ENCODE assay signal across 9 cellular contexts in genomic region chr14:54489731-54490447, GRCh38. TPM values are rescaled to one million over a fixed set of nuclear protein-coding genes. Genes with fewer than 3 reads are reported as not detected.
DNase-seq lines count a peak whose midpoint lies in the region; ATAC-seq and TF ChIP-seq lines count a peak whose summit lies in the region.
"Had no signal": no experiment of that assay in that cellular context is flagged by ENCODE, and none has a peak within 500 bp of the region (broad histone marks: within the 10 kb centered on the region; RNA-seq: fewer than 3 reads in every experiment).

No MANE protein-coding gene starts in this region.

- H3K36me3 Mint-ChIP-seq in stimulated activated naive B cell treated with anti-CD40 and anti-IgM and Interleukin-4, amounts not matched to agents 10 μg/mL and 1 μg/mL and 100 μg/mL, for 72 hours = peaks cover 13 to 20% of the 10 kb centered on the region in 2 donors

- H3K27ac Mint-ChIP-seq in stimulated activated naive B cell treated with anti-CD40 and anti-IgM and Interleukin-4, amounts not matched to agents 10 μg/mL and 1 μg/mL and 100 μg/mL, for 72 hours = peak overlapping the region; percentile 94

- no peaks in the 10 kb centered on the region for H3K9me3 ChIP-seq in WERI-Rb-1 (ENCODE audit: severe bottlenecking)
- H3K9me3 ChIP-seq in right cardiac atrium (ENCODE audit: control insufficient read depth, low read length) = no peaks in the 10 kb centered on the region
- H3K9me3 ChIP-seq in left lung = no peaks in the 10 kb centered on the region

- H3K4me1 ChIP-seq in right cardiac atrium (ENCODE audit: control insufficient read depth, insufficient read depth, low read length) (peaks cover 2% of the 10 kb centered on the region), left lung (peaks cover 17 to 41% of the 10 kb centered on the region in 2 donors)

- H3K27me3 Mint-ChIP-seq in stimulated activated naive B cell treated with anti-CD40 and anti-IgM and Interleukin-4, amounts not matched to agents 10 μg/mL and 1 μg/mL and 100 μg/mL, for 72 hours = no peaks in the 10 kb centered on the region

- no peaks in the 10 kb centered on the region for H3K9me3 Mint-ChIP-seq in stimulated activated naive B cell treated with anti-CD40 and anti-IgM and Interleukin-4, amounts not matched to agents 10 μg/mL and 1 μg/mL and 100 μg/mL, for 72 hours

- H3K36me3 ChIP-seq in WERI-Rb-1 = peaks cover 2% of the 10 kb centered on the region
- H3K36me3 ChIP-seq in left lung = no peaks in the 10 kb centered on the region

- intact Hi-C loops in right cardiac atrium (cut with DNase I) (no loop called here), left lung (cut with DNase I) (no loop called here)

- no peak for ATAC-seq in right cardiac atrium
- no peak for ATAC-seq in stimulated activated naive B cell treated with anti-CD40 and anti-IgM and Interleukin-4, amounts not matched to agents 10 μg/mL and 1 μg/mL and 100 μg/mL, for 72 hours (replicated peaks)
- no peak for ATAC-seq in left lung

- peak overlapping the region; percentile 82 to 86 for H3K4me3 Mint-ChIP-seq in stimulated activated naive B cell treated with anti-CD40 and anti-IgM and Interleukin-4, amounts not matched to agents 10 μg/mL and 1 μg/mL and 100 μg/mL, for 72 hours

- whole genome bisulfite sequencing in right cardiac atrium = 95% methylated on average over 4 of the region's 4 CpGs

- H3K27me3 ChIP-seq in WERI-Rb-1 (ENCODE audit: insufficient read depth, low read depth, severe bottlenecking) (no peaks in the 10 kb centered on the region), right cardiac atrium (ENCODE audit: control insufficient read depth, insufficient read depth) (no peaks in the 10 kb centered on the region), left lung (no peaks in the 10 kb centered on the region)

- no peak overlapping the region for H3K4me3 ChIP-seq in WERI-Rb-1 (ENCODE audit: low read depth, low read length)
- no peak overlapping the region for H3K4me3 ChIP-seq in right cardiac atrium (ENCODE audit: low read length)
- peak overlapping the region in 1 of 2 donors; percentile 72 for H3K4me3 ChIP-seq in left lung

- DNase-seq in DMS53 (lab: John Stamatoyannopoulos, UW) = peak; percentile 30
- no peak for DNase-seq in DMS53 treated with DMSO at 0.1 percent for 48 hours (lab: John Stamatoyannopoulos, UW; ENCODE audit: unreplicated experiment)
- DNase-seq in WERI-Rb-1 = no peak
- peak in 1 of 3 donors; percentile 27 for DNase-seq in right cardiac atrium
- DNase-seq in stimulated activated naive B cell treated with anti-CD40 and anti-IgM and Interleukin-4, amounts not matched to agents 10 μg/mL and 1 μg/mL and 100 μg/mL, for 72 hours = no peak
- no peak for DNase-seq in activated gamma-delta T cell (lab: John Stamatoyannopoulos, UW)
- DNase-seq in left lung = no peak
- no peak for DNase-seq in ureter (ENCODE audit: low spot score)
- DNase-seq: stimulated activated CD4-positive, alpha-beta T cell treated with anti-CD3 and anti-CD28 coated beads, Interleukin-12 subunit alpha, Interleukin-12 subunit beta, amount 100 ng/mL, for 4 hours had no signal

- TF ChIP-seq CTCF in WERI-Rb-1 (IDR thresholded peaks at IDR 0.05; ENCODE audit: low read depth, low read length) (no peak), left lung (IDR thresholded peaks at IDR 0.05) (no peak)

- H3K27ac ChIP-seq in WERI-Rb-1 (peak overlapping the region; percentile 89), right cardiac atrium (ENCODE audit: low read length) (peak overlapping the region; percentile 95), left lung (peak overlapping the region in 1 of 2 donors; percentile 91)

- H3K4me1 Mint-ChIP-seq in stimulated activated naive B cell treated with anti-CD40 and anti-IgM and Interleukin-4, amounts not matched to agents 10 μg/mL and 1 μg/mL and 100 μg/mL, for 72 hours = peaks cover 27 to 48% of the 10 kb centered on the region in 2 donors

RNA-seq across cellular contexts. Expression of gene GMFB, which starts 1.1 kb away (rescaled TPM):
- 10 to 100 TPM; 32.7 to 37.5 (median 35.8) TPM for total RNA-seq in right cardiac atrium
- polyA plus RNA-seq in right cardiac atrium = 13.2 TPM
- total RNA-seq in left lung = 10 to 100 TPM; 54.8 to 70.3 TPM
- 35.9 TPM for total RNA-seq in ureter

RNA-seq across cellular contexts. Expression of gene CGRRF1, which starts 19.8 kb away (rescaled TPM):
- total RNA-seq in right cardiac atrium (10 to 100 TPM; 17.2 to 27.2 (median 25.6) TPM), left lung (10 to 100 TPM; 17.5 to 20.1 TPM), ureter (17.2 TPM)
- polyA plus RNA-seq in right cardiac atrium = 16.8 TPM

RNA-seq across cellular contexts. Expression of gene CNIH1, which starts 48.7 kb away (rescaled TPM):
- total RNA-seq in right cardiac atrium (100 to 1,000 TPM; 102 to 114 (median 110) TPM), left lung (100 to 1,000 TPM; 124 to 145 TPM), ureter (92.9 TPM)
- 92.2 TPM for polyA plus RNA-seq in right cardiac atrium
